In the genomic region with DNA sequence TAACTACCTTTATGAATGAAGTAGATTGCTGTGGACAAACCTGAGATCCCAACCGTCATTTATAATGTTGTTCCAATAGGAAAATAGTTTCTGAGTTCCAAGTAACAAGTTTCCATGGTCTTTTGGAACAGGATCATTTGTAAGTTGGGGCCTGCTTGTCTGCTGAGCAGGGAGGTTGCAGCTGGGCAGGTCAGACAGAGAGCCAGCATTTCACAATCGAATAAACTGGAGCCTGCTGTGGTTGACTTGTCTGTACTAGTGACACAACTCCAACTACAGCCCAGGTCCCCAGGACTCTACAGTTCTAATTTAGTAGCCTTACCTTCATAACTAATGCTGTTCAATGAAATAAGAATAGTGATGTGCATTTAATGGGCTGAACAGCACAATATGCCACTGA, we compare ENCODE assay signal across 16 cellular contexts. TPM values are rescaled to one million over a fixed set of nuclear protein-coding genes. Genes with fewer than 3 reads are reported as not detected.
DNase-seq lines count a peak whose midpoint lies in the region; ATAC-seq and TF ChIP-seq lines count a peak whose summit lies in the region.
"Had no signal": no experiment of that assay in that cellular context is flagged by ENCODE, and none has a peak within 500 bp of the region (broad histone marks: within the 10 kb centered on the region; RNA-seq: fewer than 3 reads in every experiment).

No MANE protein-coding gene starts in this region.

- ATAC-seq in HG03045 (IDR thresholded peaks at IDR 0.05; ENCODE audit: unreplicated experiment) = no peak
- ATAC-seq: activated CD4-positive, alpha-beta T cell treated with anti-CD3 and anti-CD28 coated beads for 36 hours; Panc1 had no signal

- 81% methylated on average over 2 of the region's 2 CpGs for WGBS in hepatocyte (ENCODE audit: low lambda C conversion rate, missing lambda C conversion rate)
- 61% methylated on average over 2 of the region's 2 CpGs for WGBS in esophagus muscularis mucosa

- H3K27me3 ChIP-seq in hepatocyte = no peaks in the 10 kb centered on the region
- H3K27me3 ChIP-seq in esophagus muscularis mucosa = no peaks in the 10 kb centered on the region

- H3K36me3 ChIP-seq in hepatocyte (replicated peaks; ENCODE audit: insufficient read depth, low read depth) (no peaks in the 10 kb centered on the region), esophagus muscularis mucosa (no peaks in the 10 kb centered on the region)
- H3K36me3 ChIP-seq: thoracic aorta had no signal

- H2AFZ ChIP-seq in hepatocyte = no peak overlapping the region

- TF ChIP-seq CTCF in hepatocyte (IDR thresholded peaks at IDR 0.05; ENCODE audit: poor library complexity) = no peak
- TF ChIP-seq CTCF in esophagus muscularis mucosa (IDR thresholded peaks at IDR 0.05) = no peak

- no peak for TF ChIP-seq EP300 in esophagus muscularis mucosa (IDR thresholded peaks at IDR 0.05)

- intact Hi-C loops in esophagus muscularis mucosa (cut with DNase I) = no loop called here

- DNase-seq in SIG-M5 treated with dmso at 0.1 percent for 504 hours (lab: John Stamatoyannopoulos, UW; ENCODE audit: unreplicated experiment) (peak; percentile 71), SIG-M5 (lab: John Stamatoyannopoulos, UW) (no peak), brain pericyte (ENCODE audit: low read depth, low spot score) (peak; percentile 21), hepatocyte (ENCODE audit: low spot score) (peak; percentile 13), stromal cell of bone marrow (ENCODE audit: low read depth) (peak; percentile 51), NCI-H146 treated with DMSO at 0.1 percent for 48 hours (lab: John Stamatoyannopoulos, UW; ENCODE audit: unreplicated experiment) (no peak), esophagus muscularis mucosa (ENCODE audit: extremely low spot score) (no peak)
- DNase-seq: activated CD4-positive, alpha-beta T cell treated with anti-CD3 and anti-CD28 coated beads for 36 hours; activated T-cell treated with anti-CD3 and anti-CD28 coated beads, Interleukin-2, amount 50 U/mL, for 1 hour; amygdala; H7; T-helper 2 cell had no signal

- H3K9me2 ChIP-seq in hepatocyte (replicated peaks; ENCODE audit: insufficient read depth) = no peaks in the 10 kb centered on the region

- no peak overlapping the region for H3K27ac ChIP-seq in hepatocyte
- H3K27ac ChIP-seq in esophagus muscularis mucosa (replicated peaks in 1 of 4) = no peak overlapping the region
- H3K27ac ChIP-seq: 22Rv1, thoracic aorta had no signal

- no peaks in the 10 kb centered on the region for H3K79me2 ChIP-seq in hepatocyte

- H3K4me3 ChIP-seq in hepatocyte (no peak overlapping the region), esophagus muscularis mucosa (no peak overlapping the region)
- H3K4me3 ChIP-seq: thoracic aorta had no signal

- H3K9me3 ChIP-seq in hepatocyte (ENCODE audit: low read depth) = no peaks in the 10 kb centered on the region
- no peaks in the 10 kb centered on the region for H3K9me3 ChIP-seq in esophagus muscularis mucosa
- H3K9me3 ChIP-seq: thoracic aorta had no signal

- no peaks in the 10 kb centered on the region for H4K20me1 ChIP-seq in hepatocyte (ENCODE audit: insufficient read depth, poor library complexity, severe bottlenecking)

- no peak for TF ChIP-seq POLR2A in esophagus muscularis mucosa (IDR thresholded peaks at IDR 0.05; ENCODE audit: low read depth)

- H3K4me1 ChIP-seq in hepatocyte (ENCODE audit: insufficient read depth) (no peaks in the 10 kb centered on the region), esophagus muscularis mucosa (peaks cover 0 to 5% (median 4%) of the 10 kb centered on the region in 4 donors)

- no peak overlapping the region for H3K4me2 ChIP-seq in hepatocyte

RNA-seq across cellular contexts. Expression of a gene that starts 18.6 kb away (rescaled TPM):
- total RNA-seq in hepatocyte (31.3 and 35.4 TPM in 2 replicates), esophagus muscularis mucosa (10 to 100 TPM in 3 of 4 donors, 1 to 10 TPM in 1; 9.3 to 22.8 (median 17.3) TPM)
- 9.3 and 9.5 TPM in 2 replicates for polyA plus RNA-seq in hepatocyte

Comparison
In these comparisons a context has a peak if more than half of its experiments do, and no peak if none do; other contexts are left out.
1. DNase-seq: peak in SIG-M5 treated with dmso at 0.1 percent for 504 hours (single experiment), brain pericyte (single experiment), hepatocyte (single experiment) and stromal cell of bone marrow (single experiment); none in SIG-M5 (single experiment), NCI-H146 treated with DMSO at 0.1 percent for 48 hours (single experiment) and esophagus muscularis mucosa (single experiment).